ENCODE assay signal across 8 cellular contexts in genomic region chr13:54972838-54973237, GRCh38.
"Had no signal": no experiment of that assay in that cellular context is flagged by ENCODE, and none has a peak within 500 bp of the region (broad histone marks: within the 10 kb centered on the region; RNA-seq: fewer than 3 reads in every experiment).

No MANE protein-coding gene starts in this region.

- ATAC-seq: GM12878 had no signal

- FAIRE-seq: G401.6, GM12878, GM12891, GM12892, GM18507, GM19239 had no signal

- DNase-seq: GDM1, GF-D8 had no signal

- H3K4me3 ChIP-seq: GM12878 had no signal
